Comparison of ENCODE assay signal across 31 cellular contexts in the genomic region with DNA sequence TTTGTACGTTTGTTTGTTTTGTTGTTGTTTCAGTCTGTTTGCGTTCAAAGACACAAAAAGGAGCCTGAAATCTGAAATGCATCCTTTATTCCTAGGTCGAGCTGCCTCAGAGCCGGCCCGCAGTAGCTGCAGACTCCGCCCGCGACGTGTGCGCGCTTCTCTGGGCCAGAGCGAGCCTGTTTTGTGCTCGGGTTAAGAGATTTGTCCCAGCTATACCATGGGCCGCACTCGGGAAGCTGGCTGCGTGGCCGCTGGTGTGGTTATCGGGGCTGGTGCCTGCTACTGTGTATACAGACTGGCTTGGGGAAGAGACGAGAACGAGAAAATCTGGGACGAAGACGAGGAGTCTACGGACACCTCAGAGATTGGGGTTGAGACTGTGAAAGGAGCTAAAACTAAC. TPM values are rescaled to one million over a fixed set of nuclear protein-coding genes. Genes with fewer than 3 reads are reported as not detected.
"Had no signal": no experiment of that assay in that cellular context is flagged by ENCODE, and none has a peak within 500 bp of the region (broad histone marks: within the 10 kb centered on the region; RNA-seq: fewer than 3 reads in every experiment).

No MANE protein-coding gene starts in this region.

- H3K27ac Mint-ChIP-seq: activated CD4-positive, alpha-beta T cell treated with anti-CD3 and anti-CD28 coated beads, Interleukin-2, amount 10 ng/mL, durations not matched to agents 24 days and 14 days; activated CD8-positive, alpha-beta T cell treated with anti-CD3 and anti-CD28 coated beads, Interleukin-2, amount 10 ng/mL, durations not matched to agents 7 days and 5 days; activated naive CD8-positive, alpha-beta T cell; activated naive CD8-positive, alpha-beta T cell treated with anti-CD3 and anti-CD28 coated beads, Interleukin-2, amount 50 U/mL, for 24 hours; activated T-cell treated with anti-CD3 and anti-CD28 coated beads, Interleukin-2, amount 50 U/mL, for 24 hours; activated T-helper 2 cell treated with anti-CD3 and anti-CD28 coated beads, Interferon-gamma antibody, Interleukin-2, Interleukin-4, amounts not matched to agents 10 μg/mL and 5 μg/mL and 100 μg/mL, durations not matched to agents 14 hours and 24 hours and 36 hours had no signal

- H3K36me3 Mint-ChIP-seq: activated naive CD8-positive, alpha-beta T cell had no signal

- DNase-seq: activated CD4-positive, alpha-beta T cell treated with anti-CD3 and anti-CD28 coated beads, Interleukin-2, amount 10 ng/mL, durations not matched to agents 24 days and 14 days; activated CD4-positive, alpha-beta T cell treated with anti-CD3 and anti-CD28 coated beads, Interleukin-2, amount 50 U/mL, for 48 hours; activated CD8-positive, alpha-beta T cell treated with anti-CD3 and anti-CD28 coated beads, Interleukin-2, amount 10 ng/mL, durations not matched to agents 7 days and 5 days; activated gamma-delta T cell; activated naive CD4-positive, alpha-beta T cell treated with Interleukin-2 at 50 U/mL for 16 hours; activated naive CD8-positive, alpha-beta T cell treated with anti-CD3 and anti-CD28 coated beads, Interleukin-2, amount 50 U/mL, for 24 hours; activated T-cell treated with anti-CD3 and anti-CD28 coated beads, Interleukin-2, amount 50 U/mL, for 24 hours; amniotic stem cell; aorta; cerebellar nuclear complex; IMR-90; NCI-H1092 treated with DMSO at 0.1 percent for 48 hours; NCI-H1417 treated with DMSO at 0.1 percent for 48 hours; NCI-H187 treated with DMSO at 0.1 percent for 48 hours; NCI-H2081; NCI-H2171 treated with DMSO at 0.1 percent for 48 hours; NCI-H2227 treated with DMSO at 0.1 percent for 48 hours; NCI-H446; NCI-H510A treated with DMSO at 0.1 percent for 48 hours; NCI-H69; PC-3; SIG-M5; SW 1271; T-helper 1 cell; T1000; WERI-Rb-1 had no signal

- H3K9me3 Mint-ChIP-seq: activated CD4-positive, alpha-beta T cell treated with anti-CD3 and anti-CD28 coated beads, Interleukin-2, amount 10 ng/mL, durations not matched to agents 24 days and 14 days; activated naive CD8-positive, alpha-beta T cell treated with anti-CD3 and anti-CD28 coated beads, Interleukin-2, amount 50 U/mL, for 24 hours; activated T-cell treated with anti-CD3 and anti-CD28 coated beads, Interleukin-2, amount 50 U/mL, for 24 hours; activated T-helper 2 cell treated with anti-CD3 and anti-CD28 coated beads, Interferon-gamma antibody, Interleukin-2, Interleukin-4, amounts not matched to agents 10 μg/mL and 5 μg/mL and 100 μg/mL, durations not matched to agents 14 hours and 24 hours and 36 hours had no signal

- ATAC-seq: activated CD8-positive, alpha-beta T cell treated with anti-CD3 and anti-CD28 coated beads, Interleukin-2, amount 10 ng/mL, durations not matched to agents 7 days and 5 days; activated naive CD8-positive, alpha-beta T cell treated with anti-CD3 and anti-CD28 coated beads, Interleukin-2, amount 50 U/mL, for 24 hours; K562; PC-3; Right ventricle myocardium inferior; SK-N-SH treated with all-trans-retinoic acid at 6 μM for 48 hours had no signal

- H3K4me3 Mint-ChIP-seq: activated CD4-positive, alpha-beta T cell treated with anti-CD3 and anti-CD28 coated beads, Interleukin-2, amount 10 ng/mL, durations not matched to agents 24 days and 14 days; activated CD8-positive, alpha-beta T cell treated with anti-CD3 and anti-CD28 coated beads, Interleukin-2, amount 10 ng/mL, durations not matched to agents 7 days and 5 days; activated naive CD8-positive, alpha-beta T cell; activated naive CD8-positive, alpha-beta T cell treated with anti-CD3 and anti-CD28 coated beads, Interleukin-2, amount 50 U/mL, for 24 hours; activated T-cell treated with anti-CD3 and anti-CD28 coated beads, Interleukin-2, amount 50 U/mL, for 24 hours had no signal

- H3K27me3 Mint-ChIP-seq: activated naive CD8-positive, alpha-beta T cell had no signal

RNA-seq across cellular contexts. Expression of gene ARMCX1, which starts 2.4 kb away (rescaled TPM):
- total RNA-seq: PC-3 had no signal
